Comparison of ENCODE assay signal across 1 cellular context in the genomic region with DNA sequence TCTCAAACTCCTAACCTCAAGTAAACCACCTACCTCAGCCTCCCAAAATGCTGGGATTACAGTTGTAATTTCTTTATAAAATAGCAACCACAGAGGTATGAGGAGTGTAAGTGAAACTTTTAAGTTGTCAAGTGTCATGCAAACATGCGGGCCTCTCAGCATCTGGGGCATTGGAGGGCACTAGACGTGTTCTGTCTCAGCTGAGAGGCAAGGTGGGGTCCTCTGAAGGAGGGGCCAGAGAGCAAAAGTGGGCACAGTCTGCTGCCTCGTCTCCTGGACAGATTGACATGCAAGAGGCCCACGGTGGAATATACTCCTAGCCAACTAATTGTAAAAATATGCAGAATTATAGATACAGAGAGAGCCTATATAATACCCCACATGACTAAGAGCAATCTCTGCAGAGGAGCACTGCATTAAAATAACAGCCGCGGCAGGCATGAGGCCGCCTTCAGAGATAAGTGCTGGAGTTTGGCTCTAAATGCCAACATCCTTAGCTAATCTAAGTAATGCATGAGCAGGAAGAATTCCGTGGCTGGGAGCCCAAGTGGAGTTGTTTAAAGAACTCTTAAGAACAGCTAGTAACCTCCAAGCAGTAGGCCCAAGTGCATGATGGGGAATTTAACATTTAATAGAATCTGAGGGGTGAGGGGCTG.
A peak's percentile ranks its signal among the peaks of the same experiment; 100 is the strongest.
TF ChIP-seq lines count a peak whose summit lies in the region.

No MANE protein-coding gene starts in this region.

TF ChIP-seq in K562, 482 proteins besides CTCF, POLR2A, EP300 and RAD21 (continued from another document):
- TF ChIP-seq, protein P1, sequence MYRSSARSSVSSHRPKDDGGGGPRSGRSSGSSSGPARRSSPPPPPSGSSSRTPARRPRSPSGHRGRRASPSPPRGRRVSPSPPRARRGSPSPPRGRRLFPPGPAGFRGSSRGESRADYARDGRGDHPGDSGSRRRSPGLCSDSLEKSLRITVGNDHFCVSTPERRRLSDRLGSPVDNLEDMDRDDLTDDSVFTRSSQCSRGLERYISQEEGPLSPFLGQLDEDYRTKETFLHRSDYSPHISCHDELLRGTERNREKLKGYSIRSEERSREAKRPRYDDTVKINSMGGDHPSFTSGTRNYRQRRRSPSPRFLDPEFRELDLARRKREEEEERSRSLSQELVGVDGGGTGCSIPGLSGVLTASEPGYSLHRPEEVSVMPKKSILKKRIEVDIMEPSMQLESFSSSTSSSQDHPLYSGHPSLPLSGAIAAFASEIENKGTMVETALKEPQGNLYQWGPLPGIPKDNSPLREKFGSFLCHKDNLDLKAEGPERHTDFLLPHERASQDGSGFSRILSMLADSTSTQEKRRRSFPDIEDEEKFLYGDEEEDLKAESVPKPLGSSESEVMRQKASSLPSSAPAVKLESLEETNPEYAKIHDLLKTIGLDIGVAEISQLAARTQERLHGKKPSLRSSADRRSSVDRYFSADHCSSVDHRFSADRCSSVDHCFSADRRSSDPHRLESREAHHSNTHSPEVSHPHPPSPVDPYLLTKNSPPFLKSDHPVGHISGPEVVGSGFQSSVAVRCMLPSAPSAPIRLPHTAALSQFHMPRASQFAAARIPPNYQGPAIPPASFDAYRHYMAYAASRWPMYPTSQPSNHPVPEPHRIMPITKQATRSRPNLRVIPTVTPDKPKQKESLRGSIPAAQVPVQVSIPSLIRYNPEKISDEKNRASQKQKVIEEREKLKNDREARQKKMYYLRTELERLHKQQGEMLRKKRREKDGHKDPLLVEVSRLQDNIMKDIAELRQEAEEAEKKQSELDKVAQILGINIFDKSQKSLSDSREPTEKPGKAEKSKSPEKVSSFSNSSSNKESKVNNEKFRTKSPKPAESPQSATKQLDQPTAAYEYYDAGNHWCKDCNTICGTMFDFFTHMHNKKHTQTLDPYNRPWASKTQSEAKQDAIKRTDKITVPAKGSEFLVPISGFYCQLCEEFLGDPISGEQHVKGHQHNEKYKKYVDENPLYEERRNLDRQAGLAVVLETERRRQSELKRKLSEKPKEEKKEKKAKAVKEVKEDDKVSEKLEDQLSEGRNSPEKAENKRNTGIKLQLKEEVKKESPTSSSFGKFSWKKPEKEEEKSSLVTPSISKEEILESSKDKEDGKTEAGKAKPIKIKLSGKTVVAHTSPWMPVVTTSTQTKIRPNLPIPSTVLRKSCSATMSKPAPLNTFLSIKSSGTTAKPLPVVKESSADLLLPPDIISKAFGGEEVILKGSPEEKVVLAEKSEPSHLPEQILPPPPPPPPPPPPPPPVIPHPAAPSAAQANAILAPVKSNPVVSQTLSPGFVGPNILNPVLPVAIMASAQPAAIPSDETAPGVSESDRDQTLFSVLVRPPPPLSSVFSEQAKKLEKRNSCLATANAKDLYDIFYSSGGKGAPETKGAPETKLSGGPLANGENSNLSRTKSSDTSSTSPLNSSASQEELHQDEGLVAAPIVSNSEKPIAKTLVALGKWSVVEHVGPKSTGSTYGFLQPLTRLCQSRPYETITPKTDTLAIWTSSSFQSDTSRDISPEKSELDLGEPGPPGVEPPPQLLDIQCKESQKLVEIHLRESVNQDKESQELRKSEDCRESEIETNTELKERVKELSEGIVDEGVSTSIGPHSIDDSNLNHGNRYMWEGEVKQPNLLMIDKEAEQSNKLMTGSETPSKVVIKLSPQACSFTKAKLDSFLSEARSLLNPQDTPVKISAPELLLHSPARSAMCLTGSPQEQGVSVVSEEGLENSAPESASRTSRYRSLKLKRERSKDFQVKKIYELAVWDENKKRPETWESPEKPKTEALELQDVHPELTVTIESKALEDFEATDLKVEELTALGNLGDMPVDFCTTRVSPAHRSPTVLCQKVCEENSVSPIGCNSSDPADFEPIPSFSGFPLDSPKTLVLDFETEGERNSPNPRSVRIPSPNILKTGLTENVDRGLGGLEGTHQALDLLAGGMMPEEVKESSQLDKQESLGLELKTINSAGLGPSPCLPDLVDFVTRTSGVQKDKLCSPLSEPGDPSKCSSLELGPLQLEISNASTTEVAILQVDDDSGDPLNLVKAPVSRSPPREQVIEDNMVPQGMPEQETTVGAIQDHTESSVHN (IDR thresholded peaks at IDR 0.05; ENCODE audit: borderline replicate concordance in 1 of 2, low read depth in 1 of 2): no peak
- TF ChIP-seq NFIC (IDR thresholded peaks at IDR 0.05): peak; percentile 47; the same call in 1 of the 2 replicates
- peak in 1 of 2 experiments; percentile 37; a peak in 1 of 4 replicates for TF ChIP-seq RCOR1 (IDR thresholded peaks at IDR 0.05; ENCODE audit: borderline replicate concordance in 1 of 2, low read depth in 2 of 2, low read length in 2 of 2)
- TF ChIP-seq NCOR1 (IDR thresholded peaks at IDR 0.05): peak; percentile 40; the same call in 1 of the 2 replicates
- TF ChIP-seq CBFA2T3 (IDR thresholded peaks at IDR 0.05): peak; percentile 80
- peak; percentile 83 to 87 for TF ChIP-seq KDM1A (IDR thresholded peaks at IDR 0.05)
- TF ChIP-seq TCF3 (CRISPR knock-in tag; IDR thresholded peaks at IDR 0.05): 0 out of 2 replicates have a peak, but pooled peaks have one; percentile 13
